ENCODE assay signal across 20 cellular contexts in genomic region chr17:12407495-12407894, GRCh38.
"Had no signal": no experiment of that assay in that cellular context is flagged by ENCODE, and none has a peak within 500 bp of the region (broad histone marks: within the 10 kb centered on the region; RNA-seq: fewer than 3 reads in every experiment).

No MANE protein-coding gene starts in this region.

- H3K27me3 Mint-ChIP-seq: activated CD4-positive, alpha-beta T cell treated with anti-CD3 and anti-CD28 coated beads, Interleukin-2, amount 10 ng/mL, durations not matched to agents 24 days and 14 days; activated CD8-positive, alpha-beta T cell treated with anti-CD3 and anti-CD28 coated beads for 36 hours; stimulated activated naive B cell treated with anti-CD40 and anti-IgM and Interleukin-4, amounts not matched to agents 10 μg/mL and 1 μg/mL and 100 μg/mL, for 72 hours had no signal

- H3K27ac ChIP-seq: brain microvascular endothelial cell, left lung, upper lobe of right lung had no signal

- H3K9me3 Mint-ChIP-seq: activated CD8-positive, alpha-beta T cell treated with anti-CD3 and anti-CD28 coated beads for 36 hours; stimulated activated naive B cell treated with anti-CD40 and anti-IgM and Interleukin-4, amounts not matched to agents 10 μg/mL and 1 μg/mL and 100 μg/mL, for 72 hours had no signal

- H3K4me3 ChIP-seq: left lung, upper lobe of right lung had no signal

- ATAC-seq: activated CD4-positive, CD25-positive, alpha-beta regulatory T cell treated with anti-CD3 and anti-CD28 coated beads, Interleukin-2, amount 50 U/mL, for 24 hours; activated CD8-positive, alpha-beta T cell treated with anti-CD3 and anti-CD28 coated beads for 36 hours; SK-N-SH treated with all-trans-retinoic acid at 6 μM for 48 hours; stimulated activated naive B cell treated with anti-CD40 and anti-IgM and Interleukin-4, amounts not matched to agents 10 μg/mL and 1 μg/mL and 100 μg/mL, for 72 hours; upper lobe of right lung had no signal

- H3K36me3 ChIP-seq: brain microvascular endothelial cell, left lung, upper lobe of right lung had no signal

- DNase-seq: activated CD4-positive, alpha-beta T cell treated with anti-CD3 and anti-CD28 coated beads, Interleukin-2, amount 10 ng/mL, durations not matched to agents 24 days and 14 days; activated CD8-positive, alpha-beta T cell treated with anti-CD3 and anti-CD28 coated beads for 36 hours; activated gamma-delta T cell; activated naive CD4-positive, alpha-beta T cell treated with anti-CD3 and anti-CD28 coated beads, Interleukin-2, amount 50 U/mL, for 16 hours; aorta; brain microvascular endothelial cell; central memory CD4-positive, alpha-beta T cell; dermis blood vessel endothelial cell; effector memory CD4-positive, alpha-beta T cell; immature natural killer cell; left lung; posterior cingulate gyrus; stimulated activated CD4-positive, alpha-beta T cell treated with anti-CD3 and anti-CD28 coated beads, Interleukin-2, amount 100 ng/mL, for 48 hours; stimulated activated CD8-positive, alpha-beta memory T cell treated with anti-CD3 and anti-CD28 coated beads, Interleukin-4, amount 100 ng/mL, for 48 hours; stimulated activated naive B cell treated with anti-CD40 and anti-IgM and Interleukin-4, amounts not matched to agents 10 μg/mL and 1 μg/mL and 100 μg/mL, for 72 hours; upper lobe of right lung had no signal

- H3K9me3 ChIP-seq: upper lobe of right lung had no signal

- H3K36me3 Mint-ChIP-seq: immature natural killer cell; stimulated activated naive B cell treated with anti-CD40 and anti-IgM and Interleukin-4, amounts not matched to agents 10 μg/mL and 1 μg/mL and 100 μg/mL, for 72 hours had no signal

- H3K4me3 Mint-ChIP-seq: activated CD4-positive, alpha-beta T cell treated with anti-CD3 and anti-CD28 coated beads, Interleukin-2, amount 10 ng/mL, durations not matched to agents 24 days and 14 days; activated CD8-positive, alpha-beta T cell treated with anti-CD3 and anti-CD28 coated beads for 36 hours; activated T-helper 1 cell treated with anti-CD3 and anti-CD28 coated beads, Interleukin-12 subunit alpha, Interleukin-12 subunit beta, Interleukin-2, Interleukin-4 antibody, amounts not matched to agents 30 ng/mL and 10 ng/mL and 1 ng/mL, durations not matched to agents 14 hours and 24 hours and 36 hours; immature natural killer cell; stimulated activated naive B cell treated with anti-CD40 and anti-IgM and Interleukin-4, amounts not matched to agents 10 μg/mL and 1 μg/mL and 100 μg/mL, for 72 hours had no signal

- H3K4me1 ChIP-seq: left lung, upper lobe of right lung had no signal

- H3K27ac Mint-ChIP-seq: activated CD4-positive, alpha-beta T cell treated with anti-CD3 and anti-CD28 coated beads, Interleukin-2, amount 10 ng/mL, durations not matched to agents 24 days and 14 days; activated CD8-positive, alpha-beta T cell treated with anti-CD3 and anti-CD28 coated beads for 36 hours; activated T-helper 1 cell treated with anti-CD3 and anti-CD28 coated beads, Interleukin-12 subunit alpha, Interleukin-12 subunit beta, Interleukin-2, Interleukin-4 antibody, amounts not matched to agents 30 ng/mL and 10 ng/mL and 1 ng/mL, durations not matched to agents 14 hours and 24 hours and 36 hours; immature natural killer cell; stimulated activated naive B cell treated with anti-CD40 and anti-IgM and Interleukin-4, amounts not matched to agents 10 μg/mL and 1 μg/mL and 100 μg/mL, for 72 hours had no signal

- H3K4me1 Mint-ChIP-seq: activated CD4-positive, alpha-beta T cell treated with anti-CD3 and anti-CD28 coated beads, Interleukin-2, amount 10 ng/mL, durations not matched to agents 24 days and 14 days; immature natural killer cell; stimulated activated naive B cell treated with anti-CD40 and anti-IgM and Interleukin-4, amounts not matched to agents 10 μg/mL and 1 μg/mL and 100 μg/mL, for 72 hours had no signal

- H3K27me3 ChIP-seq: brain microvascular endothelial cell, left lung, upper lobe of right lung had no signal

- FAIRE-seq: endothelial cell of umbilical vein had no signal
